Comparison of ENCODE assay signal across 1 cellular context in genomic region chr20:46406986-46407670, GRCh38.
TF ChIP-seq lines count a peak whose summit lies in the region.

No MANE protein-coding gene starts in this region.

TF ChIP-seq in HEK293, 187 proteins besides CTCF, POLR2A, EP300 and RAD21 (continued from another document):
- TF ChIP-seq, protein P1, sequence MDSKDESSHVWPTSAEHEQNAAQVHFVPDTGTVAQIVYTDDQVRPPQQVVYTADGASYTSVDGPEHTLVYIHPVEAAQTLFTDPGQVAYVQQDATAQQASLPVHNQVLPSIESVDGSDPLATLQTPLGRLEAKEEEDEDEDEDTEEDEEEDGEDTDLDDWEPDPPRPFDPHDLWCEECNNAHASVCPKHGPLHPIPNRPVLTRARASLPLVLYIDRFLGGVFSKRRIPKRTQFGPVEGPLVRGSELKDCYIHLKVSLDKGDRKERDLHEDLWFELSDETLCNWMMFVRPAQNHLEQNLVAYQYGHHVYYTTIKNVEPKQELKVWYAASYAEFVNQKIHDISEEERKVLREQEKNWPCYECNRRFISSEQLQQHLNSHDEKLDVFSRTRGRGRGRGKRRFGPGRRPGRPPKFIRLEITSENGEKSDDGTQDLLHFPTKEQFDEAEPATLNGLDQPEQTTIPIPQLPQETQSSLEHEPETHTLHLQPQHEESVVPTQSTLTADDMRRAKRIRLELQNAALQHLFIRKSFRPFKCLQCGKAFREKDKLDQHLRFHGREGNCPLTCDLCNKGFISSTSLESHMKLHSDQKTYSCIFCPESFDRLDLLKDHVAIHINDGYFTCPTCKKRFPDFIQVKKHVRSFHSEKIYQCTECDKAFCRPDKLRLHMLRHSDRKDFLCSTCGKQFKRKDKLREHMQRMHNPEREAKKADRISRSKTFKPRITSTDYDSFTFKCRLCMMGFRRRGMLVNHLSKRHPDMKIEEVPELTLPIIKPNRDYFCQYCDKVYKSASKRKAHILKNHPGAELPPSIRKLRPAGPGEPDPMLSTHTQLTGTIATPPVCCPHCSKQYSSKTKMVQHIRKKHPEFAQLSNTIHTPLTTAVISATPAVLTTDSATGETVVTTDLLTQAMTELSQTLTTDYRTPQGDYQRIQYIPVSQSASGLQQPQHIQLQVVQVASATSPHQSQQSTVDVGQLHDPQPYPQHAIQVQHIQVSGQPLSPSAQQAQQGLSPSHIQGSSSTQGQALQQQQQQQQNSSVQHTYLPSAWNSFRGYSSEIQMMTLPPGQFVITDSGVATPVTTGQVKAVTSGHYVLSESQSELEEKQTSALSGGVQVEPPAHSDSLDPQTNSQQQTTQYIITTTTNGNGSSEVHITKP (tag by site-specific recombination; IDR thresholded peaks at IDR 0.05), result no peak
- TF ChIP-seq ZNF248 (tag by site-specific recombination; IDR thresholded peaks at IDR 0.05) (no peak), ZFP3 (tag by site-specific recombination; IDR thresholded peaks at IDR 0.05; ENCODE audit: low read depth) (no peak), ZNF335 (tag by site-specific recombination; conservative IDR thresholded peaks at IDR 0.05) (peak; percentile 92), ZNF274 (IDR thresholded peaks at IDR 0.05; ENCODE audit: low read length) (no peak), ZNF274 (tag by site-specific recombination; IDR thresholded peaks at IDR 0.05; ENCODE audit: borderline replicate concordance) (no peak), ZNF830 (tag by site-specific recombination; IDR thresholded peaks at IDR 0.05; ENCODE audit: low read depth) (no peak), ZNF350 (tag by site-specific recombination; IDR thresholded peaks at IDR 0.05) (no peak), YY1 (tag by site-specific recombination; IDR thresholded peaks at IDR 0.05) (no peak), REPIN1 (tag by site-specific recombination; IDR thresholded peaks at IDR 0.05; ENCODE audit: low read depth) (no peak), ZNF366 (tag by site-specific recombination; conservative IDR thresholded peaks at IDR 0.05) (peak; percentile 62), ZNF214 (tag by site-specific recombination; IDR thresholded peaks at IDR 0.05; ENCODE audit: borderline replicate concordance) (no peak), HIC1 (tag by site-specific recombination; IDR thresholded peaks at IDR 0.05) (peak; percentile 92), GLI4 (tag by site-specific recombination; IDR thresholded peaks at IDR 0.05) (no peak), ZNF302 (tag by site-specific recombination; IDR thresholded peaks at IDR 0.05; ENCODE audit: low read depth) (no peak), ZNF133 (tag by site-specific recombination; IDR thresholded peaks at IDR 0.05) (no peak), ELK4 (IDR thresholded peaks at IDR 0.05; ENCODE audit: borderline replicate concordance, low read depth, low read length) (no peak)
- TF ChIP-seq, protein P2, sequence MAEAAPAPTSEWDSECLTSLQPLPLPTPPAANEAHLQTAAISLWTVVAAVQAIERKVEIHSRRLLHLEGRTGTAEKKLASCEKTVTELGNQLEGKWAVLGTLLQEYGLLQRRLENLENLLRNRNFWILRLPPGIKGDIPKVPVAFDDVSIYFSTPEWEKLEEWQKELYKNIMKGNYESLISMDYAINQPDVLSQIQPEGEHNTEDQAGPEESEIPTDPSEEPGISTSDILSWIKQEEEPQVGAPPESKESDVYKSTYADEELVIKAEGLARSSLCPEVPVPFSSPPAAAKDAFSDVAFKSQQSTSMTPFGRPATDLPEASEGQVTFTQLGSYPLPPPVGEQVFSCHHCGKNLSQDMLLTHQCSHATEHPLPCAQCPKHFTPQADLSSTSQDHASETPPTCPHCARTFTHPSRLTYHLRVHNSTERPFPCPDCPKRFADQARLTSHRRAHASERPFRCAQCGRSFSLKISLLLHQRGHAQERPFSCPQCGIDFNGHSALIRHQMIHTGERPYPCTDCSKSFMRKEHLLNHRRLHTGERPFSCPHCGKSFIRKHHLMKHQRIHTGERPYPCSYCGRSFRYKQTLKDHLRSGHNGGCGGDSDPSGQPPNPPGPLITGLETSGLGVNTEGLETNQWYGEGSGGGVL (tag by site-specific recombination; IDR thresholded peaks at IDR 0.05), result no peak
- TF ChIP-seq, protein P3, sequence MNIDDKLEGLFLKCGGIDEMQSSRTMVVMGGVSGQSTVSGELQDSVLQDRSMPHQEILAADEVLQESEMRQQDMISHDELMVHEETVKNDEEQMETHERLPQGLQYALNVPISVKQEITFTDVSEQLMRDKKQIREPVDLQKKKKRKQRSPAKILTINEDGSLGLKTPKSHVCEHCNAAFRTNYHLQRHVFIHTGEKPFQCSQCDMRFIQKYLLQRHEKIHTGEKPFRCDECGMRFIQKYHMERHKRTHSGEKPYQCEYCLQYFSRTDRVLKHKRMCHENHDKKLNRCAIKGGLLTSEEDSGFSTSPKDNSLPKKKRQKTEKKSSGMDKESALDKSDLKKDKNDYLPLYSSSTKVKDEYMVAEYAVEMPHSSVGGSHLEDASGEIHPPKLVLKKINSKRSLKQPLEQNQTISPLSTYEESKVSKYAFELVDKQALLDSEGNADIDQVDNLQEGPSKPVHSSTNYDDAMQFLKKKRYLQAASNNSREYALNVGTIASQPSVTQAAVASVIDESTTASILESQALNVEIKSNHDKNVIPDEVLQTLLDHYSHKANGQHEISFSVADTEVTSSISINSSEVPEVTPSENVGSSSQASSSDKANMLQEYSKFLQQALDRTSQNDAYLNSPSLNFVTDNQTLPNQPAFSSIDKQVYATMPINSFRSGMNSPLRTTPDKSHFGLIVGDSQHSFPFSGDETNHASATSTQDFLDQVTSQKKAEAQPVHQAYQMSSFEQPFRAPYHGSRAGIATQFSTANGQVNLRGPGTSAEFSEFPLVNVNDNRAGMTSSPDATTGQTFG (tag by site-specific recombination; IDR thresholded peaks at IDR 0.05; ENCODE audit: borderline replicate concordance), result no peak
- TF ChIP-seq, protein P4, sequence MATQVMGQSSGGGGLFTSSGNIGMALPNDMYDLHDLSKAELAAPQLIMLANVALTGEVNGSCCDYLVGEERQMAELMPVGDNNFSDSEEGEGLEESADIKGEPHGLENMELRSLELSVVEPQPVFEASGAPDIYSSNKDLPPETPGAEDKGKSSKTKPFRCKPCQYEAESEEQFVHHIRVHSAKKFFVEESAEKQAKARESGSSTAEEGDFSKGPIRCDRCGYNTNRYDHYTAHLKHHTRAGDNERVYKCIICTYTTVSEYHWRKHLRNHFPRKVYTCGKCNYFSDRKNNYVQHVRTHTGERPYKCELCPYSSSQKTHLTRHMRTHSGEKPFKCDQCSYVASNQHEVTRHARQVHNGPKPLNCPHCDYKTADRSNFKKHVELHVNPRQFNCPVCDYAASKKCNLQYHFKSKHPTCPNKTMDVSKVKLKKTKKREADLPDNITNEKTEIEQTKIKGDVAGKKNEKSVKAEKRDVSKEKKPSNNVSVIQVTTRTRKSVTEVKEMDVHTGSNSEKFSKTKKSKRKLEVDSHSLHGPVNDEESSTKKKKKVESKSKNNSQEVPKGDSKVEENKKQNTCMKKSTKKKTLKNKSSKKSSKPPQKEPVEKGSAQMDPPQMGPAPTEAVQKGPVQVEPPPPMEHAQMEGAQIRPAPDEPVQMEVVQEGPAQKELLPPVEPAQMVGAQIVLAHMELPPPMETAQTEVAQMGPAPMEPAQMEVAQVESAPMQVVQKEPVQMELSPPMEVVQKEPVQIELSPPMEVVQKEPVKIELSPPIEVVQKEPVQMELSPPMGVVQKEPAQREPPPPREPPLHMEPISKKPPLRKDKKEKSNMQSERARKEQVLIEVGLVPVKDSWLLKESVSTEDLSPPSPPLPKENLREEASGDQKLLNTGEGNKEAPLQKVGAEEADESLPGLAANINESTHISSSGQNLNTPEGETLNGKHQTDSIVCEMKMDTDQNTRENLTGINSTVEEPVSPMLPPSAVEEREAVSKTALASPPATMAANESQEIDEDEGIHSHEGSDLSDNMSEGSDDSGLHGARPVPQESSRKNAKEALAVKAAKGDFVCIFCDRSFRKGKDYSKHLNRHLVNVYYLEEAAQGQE (tag by site-specific recombination; IDR thresholded peaks at IDR 0.05), result no peak
- TF ChIP-seq, protein P5, sequence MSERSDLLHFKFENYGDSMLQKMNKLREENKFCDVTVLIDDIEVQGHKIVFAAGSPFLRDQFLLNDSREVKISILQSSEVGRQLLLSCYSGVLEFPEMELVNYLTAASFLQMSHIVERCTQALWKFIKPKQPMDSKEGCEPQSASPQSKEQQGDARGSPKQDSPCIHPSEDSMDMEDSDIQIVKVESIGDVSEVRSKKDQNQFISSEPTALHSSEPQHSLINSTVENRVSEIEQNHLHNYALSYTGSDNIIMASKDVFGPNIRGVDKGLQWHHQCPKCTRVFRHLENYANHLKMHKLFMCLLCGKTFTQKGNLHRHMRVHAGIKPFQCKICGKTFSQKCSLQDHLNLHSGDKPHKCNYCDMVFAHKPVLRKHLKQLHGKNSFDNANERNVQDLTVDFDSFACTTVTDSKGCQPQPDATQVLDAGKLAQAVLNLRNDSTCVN (tag by site-specific recombination; optimal IDR thresholded peaks at IDR 0.05), result no peak
